In genomic region chr1:11272842-11273594, GRCh38 we compare ENCODE assay signal across 8 cellular contexts. TPM values are rescaled to one million over a fixed set of nuclear protein-coding genes. Genes with fewer than 3 reads are reported as not detected.
A peak's percentile ranks its signal among the peaks of the same experiment; 100 is the strongest.
DNase-seq lines count a peak whose midpoint lies in the region; ATAC-seq and TF ChIP-seq lines count a peak whose summit lies in the region.

Gene UBIAD1 (plus strand): TSS chr1:11273198. CDS start chr1:11273532, 334 bp downstream.

- peak within 1 kb of the TSS; percentile 52 to 98 (median 85) for H3K4me3 ChIP-seq in heart right ventricle
- peak within 1 kb of the TSS; percentile 85 for H3K4me3 ChIP-seq in upper lobe of right lung

- intact Hi-C loops in heart right ventricle (cut with DNase I) (no loop called here), upper lobe of right lung (cut with DNase I) (no loop called here)

- H3K4me1 ChIP-seq in heart right ventricle: peaks cover 4 to 40% (median 34%) of the 10 kb centered on the region in 9 donors
- peaks cover 32% of the 10 kb centered on the region for H3K4me1 ChIP-seq in upper lobe of right lung

- peaks cover 0 to 25% (median 6%) of the 10 kb centered on the region in 9 donors for H3K36me3 ChIP-seq in heart right ventricle
- peaks cover 2% of the 10 kb centered on the region for H3K36me3 ChIP-seq in upper lobe of right lung

- DNase-seq in GM13976 (ENCODE audit: low spot score): peak; percentile 97
- peak; percentile 67 for DNase-seq in NCI-H1105 treated with DMSO at 0.1 percent for 48 hours (lab: John Stamatoyannopoulos, UW)
- DNase-seq in T-helper 1 cell: peak; percentile 76 to 88 (median 84)
- DNase-seq in heart right ventricle: peak; percentile 89 to 90
- peak; percentile 61 for DNase-seq in progenitor cell of endocrine pancreas (ENCODE audit: low spot score, unreplicated experiment)
- DNase-seq in upper lobe of right lung: peak; percentile 92

- H3K4me3 Mint-ChIP-seq in progenitor cell of endocrine pancreas (ENCODE audit: low read depth): peak within 1 kb of the TSS; percentile 90

- H3K27ac ChIP-seq in adipose tissue (ENCODE audit: low read depth, low read length) (peak within 1 kb of the TSS; percentile 48), heart right ventricle (peak within 1 kb of the TSS; percentile 85 to 99 (median 97)), upper lobe of right lung (peak within 1 kb of the TSS; percentile 94)

- H3K27me3 Mint-ChIP-seq in progenitor cell of endocrine pancreas: no peaks in the 10 kb centered on the region

- peak; percentile 92 for ATAC-seq in HG02678 (IDR thresholded peaks at IDR 0.05; ENCODE audit: unreplicated experiment)
- ATAC-seq in heart right ventricle: peak; percentile 94 to 97 (median 96)
- ATAC-seq in upper lobe of right lung: peak; percentile 95

- no peaks in the 10 kb centered on the region for H3K9me3 Mint-ChIP-seq in progenitor cell of endocrine pancreas (ENCODE audit: low read depth)

- in situ Hi-C loops in GM13976 (cut with MboI; ENCODE audit: low sequenced_read_pairs, unreplicated experiment): no loop called here

- H3K9me3 ChIP-seq in heart right ventricle: no peaks in the 10 kb centered on the region
- H3K9me3 ChIP-seq in upper lobe of right lung: no peaks in the 10 kb centered on the region

- H3K27me3 ChIP-seq in heart right ventricle: no peaks in the 10 kb centered on the region
- H3K27me3 ChIP-seq in upper lobe of right lung: no peaks in the 10 kb centered on the region

- H3K36me3 Mint-ChIP-seq in progenitor cell of endocrine pancreas (ENCODE audit: insufficient read depth): peaks cover 6% of the 10 kb centered on the region

- WGBS in adipose tissue, 3 donors: 1 to 2% (median 1%) methylated on average over 35 to 53 of the region's 64 CpGs
- 1 to 2% methylated on average over 26 to 60 of the region's 64 CpGs for WGBS in heart right ventricle, 2 donors

- peak within 1 kb of the TSS; percentile 95 for H3K27ac Mint-ChIP-seq in progenitor cell of endocrine pancreas

- H3K4me1 Mint-ChIP-seq in progenitor cell of endocrine pancreas (ENCODE audit: low read depth): peaks cover 13% of the 10 kb centered on the region

- TF ChIP-seq CTCF in GM13976 (IDR thresholded peaks at IDR 0.05; ENCODE audit: borderline replicate concordance, control extremely low read depth, extremely low read depth, insufficient read depth, missing control alignments) (no peak), heart right ventricle (IDR thresholded peaks at IDR 0.05) (peak in 2 of 9 donors; percentile 46 to 51), progenitor cell of endocrine pancreas (IDR thresholded peaks at IDR 0.05; ENCODE audit: unreplicated experiment) (no peak), upper lobe of right lung (IDR thresholded peaks at IDR 0.05) (no peak)

RNA-seq across cellular contexts. Expression of gene UBIAD1, which starts in this region (rescaled TPM):
- 10 to 100 TPM in 1 of 3 donors, 1 to 10 TPM in 2; 3.1 to 10.3 (median 7.2) TPM for polyA plus RNA-seq in adipose tissue
- 10 to 100 TPM in 9 of 10 donors, 1 to 10 TPM in 1; 10.0 to 17.4 (median 11.9) TPM for total RNA-seq in heart right ventricle
- polyA plus RNA-seq in heart right ventricle: 10 to 100 TPM in 1 of 2 donors, 1 to 10 TPM in 1; 4.9 to 10.1 TPM
- 16.4 and 16.8 TPM in 2 replicates for total RNA-seq in progenitor cell of endocrine pancreas
- total RNA-seq in upper lobe of right lung: 15.3 TPM

Comparison
In these comparisons a context has a peak if more than half of its experiments do, and no peak if none do; other contexts are left out.
1. Peak in every context shown above with its lines: DNase-seq, ATAC-seq, H3K4me3 ChIP-seq and H3K27ac ChIP-seq.